ENCODE assay signal across 9 cellular contexts in the genomic region with DNA sequence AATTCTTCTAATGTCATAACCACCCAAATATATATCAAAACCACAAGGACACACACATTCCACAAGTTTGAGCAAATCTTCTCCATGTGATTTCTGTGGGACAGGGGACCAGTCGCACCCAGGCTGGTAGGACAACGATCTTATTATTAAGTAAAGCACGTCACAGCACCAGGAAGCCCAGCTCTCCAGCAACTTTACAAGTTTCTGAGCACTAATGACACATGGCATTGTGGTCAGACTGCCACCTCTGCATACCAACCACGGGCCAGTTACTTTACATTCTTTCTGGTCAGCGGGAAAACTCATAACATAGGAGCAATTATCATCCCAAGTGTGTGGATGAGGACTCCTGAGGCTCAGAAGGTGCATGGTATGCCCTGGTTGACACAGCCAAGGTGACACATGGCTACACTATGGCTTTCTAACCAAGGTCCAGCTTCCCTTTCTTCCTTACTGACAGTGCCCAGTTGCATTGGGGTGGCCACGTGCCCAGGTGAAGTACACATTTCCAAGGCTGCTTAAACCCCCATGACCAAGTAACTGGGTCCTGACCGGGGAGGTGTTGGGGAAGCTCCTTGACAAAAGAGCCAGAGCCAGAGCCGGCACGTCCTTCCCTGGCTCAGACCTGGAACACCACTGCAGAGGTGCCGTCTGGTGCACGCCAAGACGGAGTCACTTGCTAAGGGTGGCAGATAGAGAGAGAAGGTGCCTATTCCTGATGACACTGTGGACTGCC. TPM values are rescaled to one million over a fixed set of nuclear protein-coding genes. Genes with fewer than 3 reads are reported as not detected.
DNase-seq lines count a peak whose midpoint lies in the region; TF ChIP-seq lines count a peak whose summit lies in the region.
"Had no signal": no experiment of that assay in that cellular context is flagged by ENCODE, and none has a peak within 500 bp of the region (broad histone marks: within the 10 kb centered on the region; RNA-seq: fewer than 3 reads in every experiment).

No MANE protein-coding gene starts in this region.

- DNase-seq in HCEC 1CT = peak; percentile 17
- DNase-seq in kidney glomerular epithelial cell (lab: John Stamatoyannopoulos, UW) = peak; percentile 69
- no peak for DNase-seq in activated CD4-positive, alpha-beta T cell treated with anti-CD3 and anti-CD28 coated beads for 4 hours
- DNase-seq in progenitor cell of endocrine pancreas (ENCODE audit: low spot score, unreplicated experiment) = no peak
- DNase-seq in NCI-H1694 treated with DMSO at 0.1 percent for 48 hours (lab: John Stamatoyannopoulos, UW) = no peak
- DNase-seq in DMS 273 (lab: John Stamatoyannopoulos, UW; ENCODE audit: unreplicated experiment) = no peak
- DNase-seq: posterior cingulate gyrus had no signal

- no peaks in the 10 kb centered on the region for H3K9me3 ChIP-seq in subcutaneous abdominal adipose tissue (ENCODE audit: control insufficient read depth in 5 of 5, low read length in 5 of 5)

- H3K4me1 ChIP-seq in subcutaneous abdominal adipose tissue (ENCODE audit: control insufficient read depth in 5 of 5, insufficient read depth in 5 of 5, low read length in 5 of 5) = peaks cover 10 to 60% (median 33%) of the 10 kb centered on the region in 5 donors

- H3K36me3 ChIP-seq in subcutaneous abdominal adipose tissue (ENCODE audit: control insufficient read depth in 5 of 5, insufficient read depth in 5 of 5, low read length in 5 of 5) = peaks cover 0 to 6% (median 0%) of the 10 kb centered on the region in 5 donors

- peak overlapping the region; percentile 78 for H3K27ac ChIP-seq in subcutaneous abdominal adipose tissue (ENCODE audit: low read depth, low read length)

- peak overlapping the region in 3 of 5 experiments; percentile 12 to 86 (median 13) for H3K27ac Mint-ChIP-seq in brain
- no peak overlapping the region for H3K27ac Mint-ChIP-seq in progenitor cell of endocrine pancreas

- peak overlapping the region in 1 of 5 donors; percentile 7 for H3K4me3 ChIP-seq in subcutaneous abdominal adipose tissue (ENCODE audit: low read depth in 1 of 5, low read length in 5 of 5)

- peaks cover 35% of the 10 kb centered on the region for H3K36me3 Mint-ChIP-seq in brain
- peaks cover 6% of the 10 kb centered on the region for H3K36me3 Mint-ChIP-seq in progenitor cell of endocrine pancreas (ENCODE audit: insufficient read depth)

- peaks cover 4 to 18% (median 11%) of the 10 kb centered on the region in 5 experiments for H3K9me3 Mint-ChIP-seq in brain
- peaks cover under 1% of the 10 kb centered on the region for H3K9me3 Mint-ChIP-seq in progenitor cell of endocrine pancreas (ENCODE audit: low read depth)

- H3K27me3 Mint-ChIP-seq in brain = no peaks in the 10 kb centered on the region
- H3K27me3 Mint-ChIP-seq in progenitor cell of endocrine pancreas = no peaks in the 10 kb centered on the region

- H3K4me1 Mint-ChIP-seq in brain = peaks cover 32% of the 10 kb centered on the region
- peaks cover 11% of the 10 kb centered on the region for H3K4me1 Mint-ChIP-seq in progenitor cell of endocrine pancreas (ENCODE audit: low read depth)

- TF ChIP-seq CTCF in brain (conservative IDR thresholded peaks at IDR 0.05) (no peak), progenitor cell of endocrine pancreas (IDR thresholded peaks at IDR 0.05; ENCODE audit: unreplicated experiment) (no peak)

- H3K9ac ChIP-seq in subcutaneous abdominal adipose tissue (ENCODE audit: low read length in 5 of 5) = peak overlapping the region in 2 of 5 donors; percentile 11 to 28

- H3K4me3 Mint-ChIP-seq in brain = peak overlapping the region in 1 of 5 experiments; percentile 59
- H3K4me3 Mint-ChIP-seq in progenitor cell of endocrine pancreas (ENCODE audit: low read depth) = no peak overlapping the region

- no peaks in the 10 kb centered on the region for H3K27me3 ChIP-seq in subcutaneous abdominal adipose tissue (ENCODE audit: control insufficient read depth in 5 of 5, insufficient read depth in 4 of 5, low read length in 5 of 5)

RNA-seq across cellular contexts. Expression of gene LATS2, which starts 27.4 kb away (rescaled TPM):
- polyA plus RNA-seq in brain (ENCODE audit: insufficient read depth, low read depth, low replicate concordance) = 2.3 TPM
- 13.2 and 15.2 TPM in 2 replicates for total RNA-seq in progenitor cell of endocrine pancreas

Comparison
In these comparisons a context has a peak if more than half of its experiments do, and no peak if none do; other contexts are left out.
1. DNase-seq: peak in HCEC 1CT (single experiment) and kidney glomerular epithelial cell (single experiment); none in activated CD4-positive, alpha-beta T cell treated with anti-CD3 and anti-CD28 coated beads for 4 hours (0 of 2), progenitor cell of endocrine pancreas (single experiment), NCI-H1694 treated with DMSO at 0.1 percent for 48 hours (single experiment) and DMS 273 (single experiment).